Comparison of ENCODE assay signal across 8 cellular contexts in the genomic region with DNA sequence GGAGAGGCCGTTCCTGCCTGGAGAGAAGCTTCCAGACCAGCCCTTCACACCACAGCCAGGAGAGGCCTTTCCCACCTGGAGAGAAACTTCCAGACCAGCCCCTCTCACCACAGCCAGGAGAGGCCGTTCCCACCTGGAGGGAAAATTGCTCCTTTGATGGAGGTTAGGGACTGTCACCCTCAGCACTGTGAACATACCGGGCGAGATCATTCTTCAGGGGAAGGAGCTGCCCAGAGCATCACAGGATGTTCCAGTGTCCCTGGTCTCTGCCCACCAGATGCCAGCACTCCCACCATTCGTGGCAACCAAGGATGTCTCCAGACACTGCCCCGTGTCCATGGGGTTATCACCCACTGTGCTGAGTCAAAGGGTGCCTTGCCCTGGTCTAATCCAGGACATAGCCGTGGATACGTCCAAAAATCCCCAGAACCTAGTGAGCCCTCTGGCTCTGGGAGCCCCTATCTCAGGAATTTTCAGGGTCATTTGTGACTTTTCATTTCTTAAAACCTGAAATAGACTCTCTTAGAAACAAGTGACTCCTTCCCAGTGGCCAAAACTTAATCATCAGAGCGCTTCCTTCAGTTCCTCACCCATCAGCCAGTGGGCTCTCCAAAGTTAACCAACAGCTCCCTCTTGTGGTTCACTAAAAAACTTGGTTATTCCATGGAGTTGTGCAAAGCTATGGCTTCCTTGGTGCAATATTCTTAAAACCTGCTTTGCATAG.
A peak's percentile ranks its signal among the peaks of the same experiment; 100 is the strongest.
DNase-seq lines count a peak whose midpoint lies in the region; ATAC-seq and TF ChIP-seq lines count a peak whose summit lies in the region.

No MANE protein-coding gene starts in this region.

- no peaks in the 10 kb centered on the region for H3K9me3 ChIP-seq in AG04450 (ENCODE audit: control insufficient read depth, insufficient read depth, low read length)
- no peaks in the 10 kb centered on the region for H3K9me3 ChIP-seq in OCI-LY3 (ENCODE audit: insufficient read depth, low read length)
- no peaks in the 10 kb centered on the region for H3K9me3 ChIP-seq in right lobe of liver
- no peaks in the 10 kb centered on the region for H3K9me3 ChIP-seq in upper lobe of right lung

- H3K4me2 ChIP-seq in OCI-LY3 (ENCODE audit: low read length), result no peak overlapping the region

- no peak overlapping the region for H3K27ac ChIP-seq in AG04450 (ENCODE audit: low read depth, low read length)
- H3K27ac ChIP-seq in OCI-LY3 (ENCODE audit: low read length), result no peak overlapping the region
- no peak overlapping the region for H3K27ac ChIP-seq in right lobe of liver
- H3K27ac ChIP-seq in upper lobe of right lung, result no peak overlapping the region

- H4K20me1 ChIP-seq in OCI-LY3 (ENCODE audit: insufficient read depth, low read length), result no peaks in the 10 kb centered on the region

- intact Hi-C loops in right lobe of liver (cut with DNase I) (no loop called here), upper lobe of right lung (cut with DNase I) (no loop called here)

- H3K36me3 ChIP-seq in OCI-LY3 (replicated peaks; ENCODE audit: low read depth, low read length) (peaks cover 5% of the 10 kb centered on the region), right lobe of liver (no peaks in the 10 kb centered on the region), upper lobe of right lung (peaks cover 17% of the 10 kb centered on the region)

- no peak for TF ChIP-seq POLR2A in right lobe of liver (IDR thresholded peaks at IDR 0.05)

- CTCF ChIA-PET in AG04450 (lab: Charles Lee), result interaction anchor here (0.5 to 2.3 kb wide), 26 partner anchors 8 to 1135 kb away, joined by 3 to 13 read pairs (median 4); a partner anchor contains a TSS

- H3K27me3 ChIP-seq in AG04450 (ENCODE audit: control insufficient read depth, insufficient read depth, low read length) (no peaks in the 10 kb centered on the region), OCI-LY3 (ENCODE audit: low read depth, low read length) (no peaks in the 10 kb centered on the region), right lobe of liver (no peaks in the 10 kb centered on the region), upper lobe of right lung (no peaks in the 10 kb centered on the region)

- H3K4me3 ChIP-seq in AG04450 (ENCODE audit: low read depth, low read length), result no peak overlapping the region
- no peak overlapping the region for H3K4me3 ChIP-seq in GM12865 (ENCODE audit: low read depth, low read length)
- H3K4me3 ChIP-seq in Jurkat, Clone E6-1 (ENCODE audit: low read length), result no peak overlapping the region
- no peak overlapping the region for H3K4me3 ChIP-seq in OCI-LY3 (ENCODE audit: low read length)
- H3K4me3 ChIP-seq in right lobe of liver, result no peak overlapping the region
- no peak overlapping the region for H3K4me3 ChIP-seq in upper lobe of right lung

- no peak overlapping the region for H2AFZ ChIP-seq in OCI-LY3 (ENCODE audit: low read depth, low read length)

- TF ChIP-seq CTCF in AG04450 (IDR thresholded peaks at IDR 0.05; ENCODE audit: low read depth, low read length) (peak; percentile 85), GM12865 (IDR thresholded peaks at IDR 0.05; ENCODE audit: insufficient read depth, low read depth, low read length, missing control alignments) (peak; percentile 63), OCI-LY3 (IDR thresholded peaks at IDR 0.05; ENCODE audit: low read depth, low read length) (peak; percentile 78), right lobe of liver (IDR thresholded peaks at IDR 0.05) (peak; percentile 56 to 75 (median 64)), upper lobe of right lung (IDR thresholded peaks at IDR 0.05) (peak; percentile 69)

- POLR2A ChIA-PET in AG04450 (lab: Yijun Ruan, JAX), result interaction anchor here (0.9 kb wide), 1 partner anchor 775 kb away, joined by 3 read pairs; no protein-coding TSS in a partner anchor

- no peak overlapping the region for H3K9ac ChIP-seq in OCI-LY3 (ENCODE audit: low read length)

- H3K4me1 ChIP-seq in OCI-LY3 (ENCODE audit: low read length) (no peaks in the 10 kb centered on the region), right lobe of liver (no peaks in the 10 kb centered on the region), upper lobe of right lung (no peaks in the 10 kb centered on the region)

- WGBS in right lobe of liver (ENCODE audit: insufficient coverage, low coverage, low lambda C conversion rate, missing lambda C conversion rate), result 70% methylated on average over 4 of the region's 9 CpGs

- H3K79me2 ChIP-seq in OCI-LY3 (ENCODE audit: low read length), result no peaks in the 10 kb centered on the region

- ATAC-seq in right lobe of liver, result peak; percentile 63 to 80 (median 74)
- ATAC-seq in upper lobe of right lung, result peak; percentile 69

- peak; percentile 42 for DNase-seq in AG04450 (ENCODE audit: low read depth, low spot score)
- peak; percentile 66 for DNase-seq in GM12865 (ENCODE audit: low read depth)
- peak; percentile 69 for DNase-seq in Jurkat, Clone E6-1 (ENCODE audit: low read depth, low spot score)
- DNase-seq in dermis blood vessel endothelial cell, result peak; percentile 77
- DNase-seq in right lobe of liver, result no peak
- DNase-seq in upper lobe of right lung, result no peak
- DNase-seq in activated gamma-delta T cell treated with Interleukin-2 at 50 U/mL for 16 hours, result no peak

Comparison
In these comparisons a context has a peak if more than half of its experiments do, and no peak if none do; other contexts are left out.
1. DNase-seq: peak in AG04450 (single experiment), GM12865 (single experiment), Jurkat, Clone E6-1 (single experiment) and dermis blood vessel endothelial cell (single experiment); none in right lobe of liver (0 of 3), upper lobe of right lung (single experiment) and activated gamma-delta T cell treated with Interleukin-2 at 50 U/mL for 16 hours (single experiment).
2. Peak in every context shown above with its lines, with median percentiles within 50 percentile points of each other: CTCF ChIP-seq.